Comparison of ENCODE assay signal across 1 cellular context in the genomic region with DNA sequence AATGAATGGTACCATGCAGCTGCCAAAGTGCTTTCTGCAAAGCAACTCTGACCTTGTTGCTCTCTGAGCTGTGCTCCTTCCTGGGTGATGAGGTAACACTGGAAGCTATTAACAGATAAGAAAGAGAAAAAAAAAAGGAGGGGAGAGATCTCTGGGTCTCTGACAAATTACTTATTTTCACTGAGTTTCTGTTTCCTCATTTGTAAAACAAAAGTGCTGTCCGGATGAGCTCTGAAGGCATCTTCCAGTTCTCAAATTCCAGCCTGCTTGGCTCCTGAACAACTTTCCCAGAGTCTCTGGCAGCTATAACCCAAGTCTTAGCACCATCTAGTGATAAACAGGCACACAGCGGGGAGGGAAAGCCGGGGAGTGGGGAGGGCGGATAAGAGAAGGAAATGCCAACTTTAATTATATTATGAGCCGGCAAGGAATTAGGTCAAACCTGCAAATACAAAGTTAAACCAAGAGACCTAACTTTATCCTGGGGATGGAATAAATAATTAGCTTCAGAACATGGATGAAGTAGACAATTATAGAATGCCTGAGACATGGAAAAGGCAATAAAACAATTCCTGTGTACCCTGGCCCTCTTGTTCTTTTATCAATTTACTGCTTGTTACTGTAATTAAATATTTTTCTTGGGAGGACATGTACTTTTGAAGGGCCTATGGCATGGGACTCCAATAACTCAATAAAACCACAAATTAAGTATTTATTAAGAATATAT.
TF ChIP-seq lines count a peak whose summit lies in the region.

No MANE protein-coding gene starts in this region.

TF ChIP-seq in GM23338, 12 proteins besides CTCF, POLR2A, EP300 and RAD21 (continued from another document):
- TF ChIP-seq, protein P1, sequence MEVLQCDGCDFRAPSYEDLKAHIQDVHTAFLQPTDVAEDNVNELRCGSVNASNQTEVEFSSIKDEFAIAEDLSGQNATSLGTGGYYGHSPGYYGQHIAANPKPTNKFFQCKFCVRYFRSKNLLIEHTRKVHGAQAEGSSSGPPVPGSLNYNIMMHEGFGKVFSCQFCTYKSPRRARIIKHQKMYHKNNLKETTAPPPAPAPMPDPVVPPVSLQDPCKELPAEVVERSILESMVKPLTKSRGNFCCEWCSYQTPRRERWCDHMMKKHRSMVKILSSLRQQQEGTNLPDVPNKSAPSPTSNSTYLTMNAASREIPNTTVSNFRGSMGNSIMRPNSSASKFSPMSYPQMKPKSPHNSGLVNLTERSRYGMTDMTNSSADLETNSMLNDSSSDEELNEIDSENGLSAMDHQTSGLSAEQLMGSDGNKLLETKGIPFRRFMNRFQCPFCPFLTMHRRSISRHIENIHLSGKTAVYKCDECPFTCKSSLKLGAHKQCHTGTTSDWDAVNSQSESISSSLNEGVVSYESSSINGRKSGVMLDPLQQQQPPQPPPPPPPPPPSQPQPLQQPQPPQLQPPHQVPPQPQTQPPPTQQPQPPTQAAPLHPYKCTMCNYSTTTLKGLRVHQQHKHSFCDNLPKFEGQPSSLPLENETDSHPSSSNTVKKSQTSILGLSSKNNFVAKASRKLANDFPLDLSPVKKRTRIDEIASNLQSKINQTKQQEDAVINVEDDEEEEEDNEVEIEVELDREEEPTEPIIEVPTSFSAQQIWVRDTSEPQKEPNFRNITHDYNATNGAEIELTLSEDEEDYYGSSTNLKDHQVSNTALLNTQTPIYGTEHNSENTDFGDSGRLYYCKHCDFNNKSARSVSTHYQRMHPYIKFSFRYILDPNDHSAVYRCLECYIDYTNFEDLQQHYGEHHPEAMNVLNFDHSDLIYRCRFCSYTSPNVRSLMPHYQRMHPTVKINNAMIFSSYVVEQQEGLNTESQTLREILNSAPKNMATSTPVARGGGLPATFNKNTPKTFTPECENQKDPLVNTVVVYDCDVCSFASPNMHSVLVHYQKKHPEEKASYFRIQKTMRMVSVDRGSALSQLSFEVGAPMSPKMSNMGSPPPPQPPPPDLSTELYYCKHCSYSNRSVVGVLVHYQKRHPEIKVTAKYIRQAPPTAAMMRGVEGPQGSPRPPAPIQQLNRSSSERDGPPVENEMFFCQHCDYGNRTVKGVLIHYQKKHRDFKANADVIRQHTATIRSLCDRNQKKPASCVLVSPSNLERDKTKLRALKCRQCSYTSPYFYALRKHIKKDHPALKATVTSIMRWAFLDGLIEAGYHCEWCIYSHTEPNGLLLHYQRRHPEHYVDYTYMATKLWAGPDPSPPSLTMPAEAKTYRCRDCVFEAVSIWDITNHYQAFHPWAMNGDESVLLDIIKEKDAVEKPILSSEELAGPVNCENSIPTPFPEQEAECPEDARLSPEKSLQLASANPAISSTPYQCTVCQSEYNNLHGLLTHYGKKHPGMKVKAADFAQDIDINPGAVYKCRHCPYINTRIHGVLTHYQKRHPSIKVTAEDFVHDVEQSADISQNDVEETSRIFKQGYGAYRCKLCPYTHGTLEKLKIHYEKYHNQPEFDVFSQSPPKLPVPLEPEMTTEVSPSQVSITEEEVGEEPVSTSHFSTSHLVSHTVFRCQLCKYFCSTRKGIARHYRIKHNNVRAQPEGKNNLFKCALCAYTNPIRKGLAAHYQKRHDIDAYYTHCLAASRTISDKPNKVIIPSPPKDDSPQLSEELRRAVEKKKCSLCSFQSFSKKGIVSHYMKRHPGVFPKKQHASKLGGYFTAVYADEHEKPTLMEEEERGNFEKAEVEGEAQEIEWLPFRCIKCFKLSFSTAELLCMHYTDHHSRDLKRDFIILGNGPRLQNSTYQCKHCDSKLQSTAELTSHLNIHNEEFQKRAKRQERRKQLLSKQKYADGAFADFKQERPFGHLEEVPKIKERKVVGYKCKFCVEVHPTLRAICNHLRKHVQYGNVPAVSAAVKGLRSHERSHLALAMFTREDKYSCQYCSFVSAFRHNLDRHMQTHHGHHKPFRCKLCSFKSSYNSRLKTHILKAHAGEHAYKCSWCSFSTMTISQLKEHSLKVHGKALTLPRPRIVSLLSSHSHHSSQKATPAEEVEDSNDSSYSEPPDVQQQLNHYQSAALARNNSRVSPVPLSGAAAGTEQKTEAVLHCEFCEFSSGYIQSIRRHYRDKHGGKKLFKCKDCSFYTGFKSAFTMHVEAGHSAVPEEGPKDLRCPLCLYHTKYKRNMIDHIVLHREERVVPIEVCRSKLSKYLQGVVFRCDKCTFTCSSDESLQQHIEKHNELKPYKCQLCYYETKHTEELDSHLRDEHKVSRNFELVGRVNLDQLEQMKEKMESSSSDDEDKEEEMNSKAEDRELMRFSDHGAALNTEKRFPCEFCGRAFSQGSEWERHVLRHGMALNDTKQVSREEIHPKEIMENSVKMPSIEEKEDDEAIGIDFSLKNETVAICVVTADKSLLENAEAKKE (CRISPR knock-in tag; IDR thresholded peaks at IDR 0.05) = peak; percentile 62; the same call in 1 of the 2 replicates
- no peak for TF ChIP-seq STAT1 (IDR thresholded peaks at IDR 0.05; ENCODE audit: unreplicated experiment)
TF ChIP-seq in GM23338: peak in this region for 2.
